11 cellular contexts compared by ENCODE assay signal in the genomic region with DNA sequence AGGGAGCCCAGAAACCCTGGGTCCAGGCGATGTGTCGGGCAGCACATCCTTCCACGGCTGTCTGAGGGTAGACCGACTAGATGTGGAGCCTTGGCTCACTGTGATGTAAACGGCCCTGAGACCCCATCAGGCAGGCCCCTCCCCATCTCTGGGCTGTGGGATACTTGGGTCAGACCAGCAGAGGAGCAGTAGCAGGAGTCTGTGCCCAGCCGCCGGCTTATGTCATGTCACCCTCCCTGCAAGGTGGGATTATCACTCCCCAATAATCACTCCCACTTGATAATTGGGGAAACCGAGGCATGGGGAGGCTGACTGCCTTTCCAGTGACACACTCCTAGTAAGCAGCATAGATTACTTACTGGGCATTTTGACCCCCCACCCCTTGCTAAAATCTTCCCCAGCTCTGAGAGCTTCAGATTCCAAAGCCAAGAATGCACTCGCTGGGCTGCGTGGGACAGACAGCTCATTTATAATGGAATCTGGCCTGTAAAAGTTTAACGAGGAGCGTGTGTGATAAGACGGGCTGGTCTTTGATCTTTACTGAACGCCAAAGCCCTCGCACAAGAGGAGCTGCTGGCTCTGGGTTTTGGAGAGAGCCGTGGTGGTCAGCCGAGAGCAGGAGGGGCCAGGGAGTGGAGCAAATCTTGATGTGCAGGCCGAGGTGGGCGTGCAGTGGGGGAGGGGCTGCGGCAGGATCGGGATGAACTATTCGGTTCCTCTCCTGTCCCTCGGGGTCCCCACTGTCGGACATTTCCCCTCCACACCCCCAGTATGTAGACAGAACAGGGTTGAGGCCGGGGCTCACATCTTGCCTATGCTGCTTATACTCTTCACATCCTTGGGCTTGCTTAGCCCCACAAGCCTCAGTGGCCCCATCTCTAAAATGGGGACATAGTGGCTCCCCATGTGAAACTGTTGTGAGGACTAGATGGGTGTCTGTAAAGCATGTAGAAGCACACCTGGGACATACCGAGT.
DNase-seq lines count a peak whose midpoint lies in the region; ATAC-seq and TF ChIP-seq lines count a peak whose summit lies in the region.
"Had no signal": no experiment of that assay in that cellular context is flagged by ENCODE, and none has a peak within 500 bp of the region (broad histone marks: within the 10 kb centered on the region; RNA-seq: fewer than 3 reads in every experiment).

No MANE protein-coding gene starts in this region.

- H3K36me3 ChIP-seq in psoas muscle (ENCODE audit: insufficient read depth in 1 of 2, low read depth in 1 of 2) (no peaks in the 10 kb centered on the region), H7 (replicated peaks; ENCODE audit: control insufficient read depth, insufficient read depth, low read length) (no peaks in the 10 kb centered on the region; the same call in 1 of the 2 replicates)

- no peak overlapping the region for H3K4me3 ChIP-seq in fibroblast of the aortic adventitia (ENCODE audit: low read depth, low read length)
- no peak overlapping the region for H3K4me3 ChIP-seq in psoas muscle
- H3K4me3 ChIP-seq in H7 (ENCODE audit: insufficient read depth, low read depth, low read length) = no peak overlapping the region

- POLR2A ChIA-PET in RWPE1 (lab: Yijun Ruan, JAX; ENCODE audit: low non-redundant PET) = no interaction called here

- H3K27me3 ChIP-seq in psoas muscle (ENCODE audit: insufficient read depth in 3 of 3, low read length in 2 of 3) = no peaks in the 10 kb centered on the region
- H3K27me3 ChIP-seq in H7 (ENCODE audit: control insufficient read depth, insufficient read depth, low read length) = no peaks in the 10 kb centered on the region

- DNase-seq in RWPE1 (ENCODE audit: low spot score) = peak; percentile 61
- peak; percentile 75 for DNase-seq in fibroblast of the aortic adventitia (ENCODE audit: low read depth)
- no peak for DNase-seq in psoas muscle
- DNase-seq in NCI-H2081 (lab: John Stamatoyannopoulos, UW) = no peak
- no peak for DNase-seq in H7
- DNase-seq in HUDEP-2 (lab: John Stamatoyannopoulos, UW; ENCODE audit: unreplicated experiment in 76 of 76) = no peak
- DNase-seq: naive B cell, NCI-H146, SHP77 had no signal

- peaks cover 77% of the 10 kb centered on the region for H3K4me1 ChIP-seq in psoas muscle

- intact Hi-C loops in psoas muscle (cut with DNase I) = loop anchor here (5.0 kb wide), 2 partner anchors 53 to 198 kb away; partner anchors contain the start of gene GLI2 (in 1 of the 2)

- CTCF ChIA-PET in RWPE1 (lab: Yijun Ruan, JAX) = interaction anchor here (0.6 kb wide), 1 partner anchor 413 kb away, joined by 3 read pairs; no protein-coding TSS in a partner anchor

- TF ChIP-seq CTCF in C4-2B (conservative IDR thresholded peaks at IDR 0.05) (no peak), RWPE1 (conservative IDR thresholded peaks at IDR 0.05; ENCODE audit: low read depth) (no peak), fibroblast of the aortic adventitia (IDR thresholded peaks at IDR 0.05; ENCODE audit: insufficient read depth, low read length) (no peak), psoas muscle (IDR thresholded peaks at IDR 0.05) (no peak)

- peak overlapping the region; percentile 46 for H3K27ac ChIP-seq in C4-2B
- H3K27ac ChIP-seq in RWPE1 = peak overlapping the region; percentile 95
- H3K27ac ChIP-seq in psoas muscle = peak overlapping the region; percentile 2

- 74 to 76% (median 75%) methylated on average over 26 of the region's 26 CpGs for WGBS in psoas muscle, 3 donors

- ATAC-seq in psoas muscle (no peak), HG03135 (IDR thresholded peaks at IDR 0.05; ENCODE audit: unreplicated experiment) (no peak)

- H3K9me3 ChIP-seq in psoas muscle = no peaks in the 10 kb centered on the region

Comparison
In these comparisons a context has a peak if more than half of its experiments do, and no peak if none do; other contexts are left out.
1. H3K27ac ChIP-seq: peak in every context shown above with its lines; median percentile 95 in RWPE1; 46 in C4-2B; 2 in psoas muscle.
2. DNase-seq: peak in RWPE1 (single experiment) and fibroblast of the aortic adventitia (single experiment); none in psoas muscle (0 of 2), NCI-H2081 (0 of 2), H7 (single experiment) and HUDEP-2 (0 of 76).